1 cellular context compared by ENCODE assay signal in genomic region chr3:14921034-14921616, GRCh38.
TF ChIP-seq lines count a peak whose summit lies in the region.

No MANE protein-coding gene starts in this region.

TF ChIP-seq in K562, 482 proteins besides CTCF, POLR2A, EP300 and RAD21 (continued from another document):
- TF ChIP-seq, protein P1, sequence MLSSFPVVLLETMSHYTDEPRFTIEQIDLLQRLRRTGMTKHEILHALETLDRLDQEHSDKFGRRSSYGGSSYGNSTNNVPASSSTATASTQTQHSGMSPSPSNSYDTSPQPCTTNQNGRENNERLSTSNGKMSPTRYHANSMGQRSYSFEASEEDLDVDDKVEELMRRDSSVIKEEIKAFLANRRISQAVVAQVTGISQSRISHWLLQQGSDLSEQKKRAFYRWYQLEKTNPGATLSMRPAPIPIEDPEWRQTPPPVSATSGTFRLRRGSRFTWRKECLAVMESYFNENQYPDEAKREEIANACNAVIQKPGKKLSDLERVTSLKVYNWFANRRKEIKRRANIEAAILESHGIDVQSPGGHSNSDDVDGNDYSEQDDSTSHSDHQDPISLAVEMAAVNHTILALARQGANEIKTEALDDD (IDR thresholded peaks at IDR 0.05) = no peak
- TF ChIP-seq ZNF232 (CRISPR knock-in tag; IDR thresholded peaks at IDR 0.05) = no peak
- TF ChIP-seq RFX7 (CRISPR knock-in tag; IDR thresholded peaks at IDR 0.05) = no peak
- 0 out of 2 replicates have a peak, but pooled peaks have one; percentile 10 for TF ChIP-seq ZNF282 (CRISPR knock-in tag; IDR thresholded peaks at IDR 0.05)
